In the genomic region with DNA sequence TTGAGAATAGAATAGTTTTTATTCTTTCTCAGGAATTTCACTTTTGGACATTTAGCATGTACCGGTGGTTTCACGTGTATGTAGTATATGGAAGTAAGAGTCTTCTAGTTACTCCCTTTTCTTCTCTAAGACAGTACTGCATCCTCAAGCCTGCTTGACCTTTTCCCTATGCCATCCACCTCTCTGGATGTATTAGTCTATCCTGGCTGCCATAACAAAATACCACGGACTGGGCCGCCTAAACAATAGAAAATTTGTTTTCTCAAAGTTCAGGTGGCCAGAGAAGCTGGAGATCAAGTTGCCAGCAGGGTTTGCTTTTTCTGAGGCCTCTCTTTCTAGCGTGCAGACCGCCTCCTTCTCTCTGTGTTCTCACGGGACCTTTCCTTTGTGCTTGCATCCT, we compare ENCODE assay signal across 1 cellular context.
TF ChIP-seq lines count a peak whose summit lies in the region.

No MANE protein-coding gene starts in this region.

TF ChIP-seq in SK-N-SH, 30 proteins besides CTCF, POLR2A, EP300 and RAD21 (continued from another document):
- TF ChIP-seq, protein P1, sequence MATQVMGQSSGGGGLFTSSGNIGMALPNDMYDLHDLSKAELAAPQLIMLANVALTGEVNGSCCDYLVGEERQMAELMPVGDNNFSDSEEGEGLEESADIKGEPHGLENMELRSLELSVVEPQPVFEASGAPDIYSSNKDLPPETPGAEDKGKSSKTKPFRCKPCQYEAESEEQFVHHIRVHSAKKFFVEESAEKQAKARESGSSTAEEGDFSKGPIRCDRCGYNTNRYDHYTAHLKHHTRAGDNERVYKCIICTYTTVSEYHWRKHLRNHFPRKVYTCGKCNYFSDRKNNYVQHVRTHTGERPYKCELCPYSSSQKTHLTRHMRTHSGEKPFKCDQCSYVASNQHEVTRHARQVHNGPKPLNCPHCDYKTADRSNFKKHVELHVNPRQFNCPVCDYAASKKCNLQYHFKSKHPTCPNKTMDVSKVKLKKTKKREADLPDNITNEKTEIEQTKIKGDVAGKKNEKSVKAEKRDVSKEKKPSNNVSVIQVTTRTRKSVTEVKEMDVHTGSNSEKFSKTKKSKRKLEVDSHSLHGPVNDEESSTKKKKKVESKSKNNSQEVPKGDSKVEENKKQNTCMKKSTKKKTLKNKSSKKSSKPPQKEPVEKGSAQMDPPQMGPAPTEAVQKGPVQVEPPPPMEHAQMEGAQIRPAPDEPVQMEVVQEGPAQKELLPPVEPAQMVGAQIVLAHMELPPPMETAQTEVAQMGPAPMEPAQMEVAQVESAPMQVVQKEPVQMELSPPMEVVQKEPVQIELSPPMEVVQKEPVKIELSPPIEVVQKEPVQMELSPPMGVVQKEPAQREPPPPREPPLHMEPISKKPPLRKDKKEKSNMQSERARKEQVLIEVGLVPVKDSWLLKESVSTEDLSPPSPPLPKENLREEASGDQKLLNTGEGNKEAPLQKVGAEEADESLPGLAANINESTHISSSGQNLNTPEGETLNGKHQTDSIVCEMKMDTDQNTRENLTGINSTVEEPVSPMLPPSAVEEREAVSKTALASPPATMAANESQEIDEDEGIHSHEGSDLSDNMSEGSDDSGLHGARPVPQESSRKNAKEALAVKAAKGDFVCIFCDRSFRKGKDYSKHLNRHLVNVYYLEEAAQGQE (IDR thresholded peaks at IDR 0.05; ENCODE audit: low read depth, low read length) = no peak
- no peak for TF ChIP-seq FOXM1 (IDR thresholded peaks at IDR 0.05; ENCODE audit: low read depth)
- no peak for TF ChIP-seq RXRA (IDR thresholded peaks at IDR 0.05; ENCODE audit: borderline replicate concordance, low read depth)
- TF ChIP-seq RCOR1 (IDR thresholded peaks at IDR 0.05; ENCODE audit: low read length) = no peak
- TF ChIP-seq FOXJ3 (CRISPR knock-in tag; IDR thresholded peaks at IDR 0.05) = no peak
- no peak for TF ChIP-seq JUND (IDR thresholded peaks at IDR 0.05)
- TF ChIP-seq GATA2 (CRISPR knock-in tag; IDR thresholded peaks at IDR 0.05) = no peak
- TF ChIP-seq SIN3A (IDR thresholded peaks at IDR 0.05; ENCODE audit: borderline replicate concordance, low read depth, low read length) = no peak
- no peak for TF ChIP-seq GABPA (IDR thresholded peaks at IDR 0.05; ENCODE audit: low read depth)
- TF ChIP-seq TCF12 (IDR thresholded peaks at IDR 0.05) = no peak
- TF ChIP-seq, protein P2, sequence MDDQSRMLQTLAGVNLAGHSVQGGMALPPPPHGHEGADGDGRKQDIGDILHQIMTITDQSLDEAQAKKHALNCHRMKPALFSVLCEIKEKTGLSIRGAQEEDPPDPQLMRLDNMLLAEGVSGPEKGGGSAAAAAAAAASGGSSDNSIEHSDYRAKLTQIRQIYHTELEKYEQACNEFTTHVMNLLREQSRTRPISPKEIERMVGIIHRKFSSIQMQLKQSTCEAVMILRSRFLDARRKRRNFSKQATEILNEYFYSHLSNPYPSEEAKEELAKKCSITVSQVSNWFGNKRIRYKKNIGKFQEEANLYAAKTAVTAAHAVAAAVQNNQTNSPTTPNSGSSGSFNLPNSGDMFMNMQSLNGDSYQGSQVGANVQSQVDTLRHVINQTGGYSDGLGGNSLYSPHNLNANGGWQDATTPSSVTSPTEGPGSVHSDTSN (IDR thresholded peaks at IDR 0.05) = no peak
